10 cellular contexts compared by ENCODE assay signal in the genomic region with DNA sequence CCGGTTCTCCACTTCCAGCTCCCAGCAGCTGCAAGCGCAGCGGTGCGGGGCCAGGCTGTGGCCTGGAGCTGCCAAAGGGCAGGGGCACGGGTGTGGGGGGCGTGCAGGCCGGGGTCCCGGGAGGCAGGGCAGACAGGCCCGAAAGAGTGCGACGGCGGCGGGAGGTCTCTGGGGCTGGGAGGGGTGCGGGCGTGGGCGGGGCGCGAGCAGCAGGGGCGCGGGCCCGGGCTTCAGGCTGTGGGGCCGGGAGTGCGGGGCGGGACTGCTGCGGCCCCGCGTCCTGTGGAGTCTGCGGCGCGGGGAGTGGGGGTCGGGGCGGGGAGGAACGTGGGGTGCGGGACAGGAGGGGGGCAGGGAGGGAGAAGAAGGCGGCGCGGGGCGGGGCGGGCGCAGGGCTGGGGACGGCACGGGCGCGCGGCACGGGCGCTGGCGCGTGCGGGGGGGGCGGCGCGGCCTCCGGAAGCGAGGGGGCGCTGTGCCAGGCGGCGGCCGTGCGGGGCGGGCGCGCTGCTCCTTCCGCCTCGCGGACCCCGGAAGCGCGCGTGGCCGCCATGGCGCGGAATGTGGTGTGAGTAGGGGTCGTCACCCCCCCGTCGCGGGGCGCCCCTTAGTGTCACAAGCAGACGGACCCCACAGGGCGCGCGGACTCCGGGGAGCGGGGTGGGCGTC. TPM values are rescaled to one million over a fixed set of nuclear protein-coding genes. Genes with fewer than 3 reads are reported as not detected.
A peak's percentile ranks its signal among the peaks of the same experiment; 100 is the strongest.
DNase-seq lines count a peak whose midpoint lies in the region; ATAC-seq and TF ChIP-seq lines count a peak whose summit lies in the region.
"Had no signal": no experiment of that assay in that cellular context is flagged by ENCODE, and none has a peak within 500 bp of the region (broad histone marks: within the 10 kb centered on the region; RNA-seq: fewer than 3 reads in every experiment).

Gene MRPL23, plus strand, starts transcription at position 521 of the 669 bp plus-strand sequence. Its CDS starts 31 bp downstream, at position 552.

- H3K27me3 ChIP-seq in right atrium auricular region, result no peaks in the 10 kb centered on the region

- no peak within 1 kb of the TSS for H3K27ac Mint-ChIP-seq in activated CD8-positive, alpha-beta T cell treated with anti-CD3 and anti-CD28 coated beads, Interleukin-2, amount 10 ng/mL, durations not matched to agents 7 days and 5 days
- H3K27ac Mint-ChIP-seq in stimulated activated memory B cell treated with anti-CD40 and anti-IgM and Interleukin-4, amounts not matched to agents 10 μg/mL and 1 μg/mL and 100 μg/mL, for 72 hours, result no peak within 1 kb of the TSS

- H3K4me1 Mint-ChIP-seq in activated CD8-positive, alpha-beta T cell treated with anti-CD3 and anti-CD28 coated beads, Interleukin-2, amount 10 ng/mL, durations not matched to agents 7 days and 5 days (ENCODE audit: low read depth), result no peaks in the 10 kb centered on the region
- no peaks in the 10 kb centered on the region for H3K4me1 Mint-ChIP-seq in stimulated activated memory B cell treated with anti-CD40 and anti-IgM and Interleukin-4, amounts not matched to agents 10 μg/mL and 1 μg/mL and 100 μg/mL, for 72 hours

- POLR2A ChIA-PET in activated CD8-positive, alpha-beta T cell treated with anti-CD3 and anti-CD28 coated beads, Interleukin-2, amount 10 ng/mL, durations not matched to agents 7 days and 5 days (lab: Charles Lee), result interaction anchor here (1.0 to 1.3 kb wide), 3 partner anchors 56 to 96 kb away, joined by 3 to 7 read pairs (median 3); partner anchors contain the start of gene PRR33

- H3K4me3 ChIP-seq in right atrium auricular region, result no peak within 1 kb of the TSS
- H3K4me3 ChIP-seq: skin epidermis had no signal

- no peaks in the 10 kb centered on the region for H3K9me3 Mint-ChIP-seq in activated CD8-positive, alpha-beta T cell treated with anti-CD3 and anti-CD28 coated beads, Interleukin-2, amount 10 ng/mL, durations not matched to agents 7 days and 5 days (ENCODE audit: insufficient read depth)
- H3K9me3 Mint-ChIP-seq in stimulated activated memory B cell treated with anti-CD40 and anti-IgM and Interleukin-4, amounts not matched to agents 10 μg/mL and 1 μg/mL and 100 μg/mL, for 72 hours, result no peaks in the 10 kb centered on the region

- peak; percentile 87 for ATAC-seq in activated CD8-positive, alpha-beta T cell treated with anti-CD3 and anti-CD28 coated beads, Interleukin-2, amount 10 ng/mL, durations not matched to agents 7 days and 5 days
- peak; percentile 79 for ATAC-seq in stimulated activated memory B cell treated with anti-CD40 and anti-IgM and Interleukin-4, amounts not matched to agents 10 μg/mL and 1 μg/mL and 100 μg/mL, for 72 hours

- CTCF ChIA-PET in activated CD8-positive, alpha-beta T cell treated with anti-CD3 and anti-CD28 coated beads, Interleukin-2, amount 10 ng/mL, durations not matched to agents 7 days and 5 days (lab: Charles Lee), result interaction anchor here (0.7 to 4.2 kb wide), 5 partner anchors 54 to 207 kb away, joined by 3 to 19 read pairs (median 4); no protein-coding TSS in a partner anchor

- DNase-seq in H4 (ENCODE audit: low spot score), result no peak
- DNase-seq in activated CD8-positive, alpha-beta T cell treated with anti-CD3 and anti-CD28 coated beads, Interleukin-2, amount 10 ng/mL, durations not matched to agents 7 days and 5 days, result peak; percentile 33
- DNase-seq in right atrium auricular region (ENCODE audit: low spot score), result no peak
- no peak for DNase-seq in OCI-M2 (lab: John Stamatoyannopoulos, UW; ENCODE audit: unreplicated experiment)
- DNase-seq in epidermal melanocyte (ENCODE audit: insufficient read length, low spot score), result no peak
- no peak for DNase-seq in NAMALWA (ENCODE audit: low spot score)
- DNase-seq in cerebellar nuclear complex (lab: John Stamatoyannopoulos, UW), result no peak
- DNase-seq: HCEC 1CT had no signal

- no peaks in the 10 kb centered on the region for H3K36me3 Mint-ChIP-seq in activated CD8-positive, alpha-beta T cell treated with anti-CD3 and anti-CD28 coated beads, Interleukin-2, amount 10 ng/mL, durations not matched to agents 7 days and 5 days (ENCODE audit: low read depth)
- no peaks in the 10 kb centered on the region for H3K36me3 Mint-ChIP-seq in stimulated activated memory B cell treated with anti-CD40 and anti-IgM and Interleukin-4, amounts not matched to agents 10 μg/mL and 1 μg/mL and 100 μg/mL, for 72 hours

- TF ChIP-seq CTCF in right atrium auricular region (IDR thresholded peaks at IDR 0.05), result no peak

- no peaks in the 10 kb centered on the region for H3K36me3 ChIP-seq in right atrium auricular region

- H3K9me3 ChIP-seq in right atrium auricular region, result no peaks in the 10 kb centered on the region

- H3K4me1 ChIP-seq in right atrium auricular region, result no peaks in the 10 kb centered on the region

- no peak within 1 kb of the TSS for H3K4me3 Mint-ChIP-seq in activated CD8-positive, alpha-beta T cell treated with anti-CD3 and anti-CD28 coated beads, Interleukin-2, amount 10 ng/mL, durations not matched to agents 7 days and 5 days
- H3K4me3 Mint-ChIP-seq in stimulated activated memory B cell treated with anti-CD40 and anti-IgM and Interleukin-4, amounts not matched to agents 10 μg/mL and 1 μg/mL and 100 μg/mL, for 72 hours, result no peak within 1 kb of the TSS

- H3K27me3 Mint-ChIP-seq in activated CD8-positive, alpha-beta T cell treated with anti-CD3 and anti-CD28 coated beads, Interleukin-2, amount 10 ng/mL, durations not matched to agents 7 days and 5 days (ENCODE audit: low read depth), result no peaks in the 10 kb centered on the region
- no peaks in the 10 kb centered on the region for H3K27me3 Mint-ChIP-seq in stimulated activated memory B cell treated with anti-CD40 and anti-IgM and Interleukin-4, amounts not matched to agents 10 μg/mL and 1 μg/mL and 100 μg/mL, for 72 hours

- no peak within 1 kb of the TSS for H3K27ac ChIP-seq in right atrium auricular region
- H3K27ac ChIP-seq: skin epidermis had no signal

RNA-seq across cellular contexts. Expression of gene MRPL23, which starts in this region (rescaled TPM):
- total RNA-seq in H4 (2014; rRNA removed; shearing (Covaris generic)), result 271 and 398 TPM in 2 replicates
- 100 to 1,000 TPM; 109 to 110 TPM for total RNA-seq in activated CD8-positive, alpha-beta T cell treated with anti-CD3 and anti-CD28 coated beads, Interleukin-2, amount 10 ng/mL, durations not matched to agents 7 days and 5 days
- total RNA-seq in right atrium auricular region, result 100 to 1,000 TPM; 128 to 210 TPM
